ENCODE assay signal across 16 cellular contexts in the genomic region with DNA sequence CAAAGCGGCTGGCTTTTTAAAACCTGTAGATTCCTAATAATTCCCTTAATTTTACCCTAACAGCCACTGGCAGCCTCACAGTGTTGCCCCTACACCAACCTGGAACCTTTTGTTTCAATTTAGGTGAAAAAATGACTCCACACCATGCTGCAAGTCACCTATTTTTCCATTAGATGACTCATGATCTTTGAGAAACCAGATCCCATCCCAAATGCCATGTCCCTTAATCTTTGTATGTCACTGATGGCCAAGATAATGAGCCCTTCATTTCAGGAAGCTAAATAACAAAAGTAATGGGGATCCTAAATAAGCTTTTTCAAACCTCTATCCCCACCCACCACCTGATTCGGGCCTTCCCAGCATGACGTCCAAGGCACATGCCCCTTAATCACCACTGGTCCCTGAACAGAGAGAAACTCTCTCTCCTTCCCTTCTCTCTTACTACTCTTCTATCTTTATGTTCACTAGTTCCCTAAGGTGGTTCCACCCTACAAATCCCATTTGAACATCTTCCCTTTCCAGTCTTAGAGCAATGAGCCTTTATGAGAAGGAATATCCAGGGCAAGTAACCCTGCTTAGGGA. TPM values are rescaled to one million over a fixed set of nuclear protein-coding genes. Genes with fewer than 3 reads are reported as not detected.
"Had no signal": no experiment of that assay in that cellular context is flagged by ENCODE, and none has a peak within 500 bp of the region (broad histone marks: within the 10 kb centered on the region; RNA-seq: fewer than 3 reads in every experiment).

No MANE protein-coding gene starts in this region.

- H3K27ac Mint-ChIP-seq: dendritic cell treated with granulocyte-macrophage colony-stimulating factor and Interleukin-4, amounts not matched to agents 40 ng/mL and 50 ng/mL, for 4 days; stimulated activated naive CD8-positive, alpha-beta T cell treated with anti-CD3 and anti-CD28 coated beads, Interleukin-15, Interleukin-2, amounts not matched to agents 100 ng/mL and 50 ng/mL, for 24 hours; T-helper 17 cell; type B pancreatic cell had no signal

- H3K27ac ChIP-seq: gastroesophageal sphincter, lower lobe of right lung, suprapubic skin had no signal

- H3K27me3 ChIP-seq: gastroesophageal sphincter, right atrium auricular region, suprapubic skin had no signal

- DNase-seq: activated naive CD4-positive, alpha-beta T cell treated with Interleukin-2 at 50 U/mL for 16 hours; aorta; cerebellar nuclear complex; effector memory CD4-positive, alpha-beta T cell; left colon; lower lobe of right lung; stimulated activated CD4-positive, alpha-beta T cell treated with anti-CD3 and anti-CD28 coated beads, Interleukin-4, amount 100 ng/mL, for 24 hours; stimulated activated CD8-positive, alpha-beta memory T cell treated with anti-CD3 and anti-CD28 coated beads, Interleukin-4, amount 100 ng/mL, for 48 hours; T-helper 17 cell had no signal

- H3K4me1 Mint-ChIP-seq: T-helper 17 cell had no signal

- H3K27me3 Mint-ChIP-seq: T-helper 17 cell, type B pancreatic cell had no signal

- H3K9me3 Mint-ChIP-seq: dendritic cell treated with granulocyte-macrophage colony-stimulating factor and Interleukin-4, amounts not matched to agents 40 ng/mL and 50 ng/mL, for 4 days had no signal

- H3K36me3 ChIP-seq: gastroesophageal sphincter, lower lobe of right lung, right atrium auricular region, suprapubic skin had no signal

- H3K4me3 ChIP-seq: gastroesophageal sphincter, lower lobe of right lung, right atrium auricular region, suprapubic skin had no signal

- H3K9me3 ChIP-seq: gastroesophageal sphincter, lower lobe of right lung, right atrium auricular region, suprapubic skin had no signal

- H3K4me3 Mint-ChIP-seq: dendritic cell treated with granulocyte-macrophage colony-stimulating factor and Interleukin-4, amounts not matched to agents 40 ng/mL and 50 ng/mL, for 4 days; stimulated activated naive CD8-positive, alpha-beta T cell treated with anti-CD3 and anti-CD28 coated beads, Interleukin-15, Interleukin-2, amounts not matched to agents 100 ng/mL and 50 ng/mL, for 24 hours; T-helper 17 cell; type B pancreatic cell had no signal

RNA-seq across cellular contexts. Expression of a gene that starts 33.6 kb away (rescaled TPM):
- total RNA-seq: activated CD8-positive, alpha-beta memory T cell treated with anti-CD3 and anti-CD28 coated beads for 36 hours had no signal
